24 cellular contexts compared by ENCODE assay signal in the genomic region with DNA sequence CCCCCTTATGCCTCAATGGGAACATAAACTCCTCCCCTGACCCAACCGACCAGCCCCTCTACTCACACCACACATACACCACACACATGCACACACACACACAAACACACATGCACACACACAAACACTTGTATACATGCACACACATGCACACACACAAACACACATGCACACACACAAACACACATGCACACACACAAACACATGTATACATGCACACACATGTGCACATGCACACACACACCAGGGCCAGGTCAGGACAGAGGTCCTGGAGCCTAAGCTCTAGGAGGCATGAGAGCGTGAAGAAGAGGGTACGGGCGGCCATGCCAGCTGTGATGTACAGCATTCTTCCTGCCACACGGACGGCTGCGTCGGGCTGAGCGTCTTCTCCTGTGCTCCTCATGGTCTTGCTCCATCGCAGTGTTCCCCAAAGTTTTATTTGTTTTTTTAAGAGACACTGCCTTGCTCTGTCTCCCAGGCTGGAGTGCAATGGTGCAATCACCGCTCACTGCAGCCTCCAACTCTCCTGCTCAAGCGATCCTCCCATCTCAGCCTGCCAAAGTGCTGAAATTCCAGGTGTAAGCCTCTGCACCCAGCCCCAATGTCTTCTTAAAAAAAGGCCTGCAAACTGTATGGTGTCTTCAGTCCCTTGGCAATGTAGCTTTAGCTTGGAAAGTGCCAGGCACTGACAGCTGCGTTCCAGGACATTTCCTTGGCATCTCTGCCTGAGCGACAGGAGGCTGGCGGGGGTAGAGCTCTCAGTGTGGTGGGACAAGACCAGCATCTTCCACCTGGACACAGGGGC. TPM values are rescaled to one million over a fixed set of nuclear protein-coding genes. Genes with fewer than 3 reads are reported as not detected.
DNase-seq lines count a peak whose midpoint lies in the region; ATAC-seq and TF ChIP-seq lines count a peak whose summit lies in the region.
"Had no signal": no experiment of that assay in that cellular context is flagged by ENCODE, and none has a peak within 500 bp of the region (broad histone marks: within the 10 kb centered on the region; RNA-seq: fewer than 3 reads in every experiment).

No MANE protein-coding gene starts in this region.

- no peak overlapping the region for H3K18ac ChIP-seq in trophoblast cell (ENCODE audit: low read length)

- H3K4me3 ChIP-seq in heart left ventricle (no peak overlapping the region), trophoblast cell (ENCODE audit: low read depth, low read length) (peak overlapping the region; percentile 25), aorta (ENCODE audit: low read length in 2 of 2) (no peak overlapping the region)
- H3K4me3 ChIP-seq: GM12878, HAP-1, left lung, SK-N-MC, transverse colon had no signal

- intact Hi-C loops in Right ventricle myocardium superior (cut with DNase I) (no loop called here), heart left ventricle (cut with DNase I) (no loop called here), aorta (cut with DNase I) (loop anchor here in 1 of 2 donors (5.0 kb wide), 1 partner anchor 36 kb away; no protein-coding TSS in a partner anchor)

- H4K12ac ChIP-seq in trophoblast cell (ENCODE audit: low read depth, low read length): no peak overlapping the region

- no peak overlapping the region for H3K4ac ChIP-seq in trophoblast cell (ENCODE audit: low read depth, low read length)

- H3K27me3 ChIP-seq in heart left ventricle (no peaks in the 10 kb centered on the region), trophoblast cell (ENCODE audit: insufficient read depth, low read length) (no peaks in the 10 kb centered on the region), aorta (ENCODE audit: control insufficient read depth in 1 of 2, insufficient read depth in 2 of 2, low read length in 1 of 2) (no peaks in the 10 kb centered on the region)
- H3K27me3 ChIP-seq: left lung, transverse colon had no signal

- H3K14ac ChIP-seq in trophoblast cell (ENCODE audit: low read length): no peak overlapping the region

- H3K27ac ChIP-seq in heart left ventricle: no peak overlapping the region
- H3K27ac ChIP-seq in trophoblast cell (ENCODE audit: low read depth, low read length): no peak overlapping the region
- no peak overlapping the region for H3K27ac ChIP-seq in aorta (ENCODE audit: low read depth in 1 of 2, low read length in 2 of 2)
- H3K27ac ChIP-seq: C4-2B, left lung, SK-N-MC, transverse colon, VCaP had no signal

- WGBS in heart left ventricle, 4 donors: 81 to 90% (median 87%) methylated on average over 12 to 15 of the region's 15 CpGs
- no CpG with 5 or more reads among the region's 15 CpGs for WGBS in trophoblast cell (ENCODE audit: extremely low coverage, insufficient coverage, insufficient read length)
- 89 to 91% methylated on average over 15 of the region's 15 CpGs for WGBS in aorta, 2 donors

- H4K91ac ChIP-seq in trophoblast cell (ENCODE audit: low read depth, low read length): no peak overlapping the region

- H4K8ac ChIP-seq in trophoblast cell (ENCODE audit: low read depth, low read length): no peak overlapping the region

- H3K36me3 ChIP-seq in heart left ventricle: no peaks in the 10 kb centered on the region
- no peaks in the 10 kb centered on the region for H3K36me3 ChIP-seq in trophoblast cell (ENCODE audit: control insufficient read depth in 1 of 2, insufficient read depth in 2 of 2, low read length in 2 of 2)
- no peaks in the 10 kb centered on the region for H3K36me3 ChIP-seq in aorta (ENCODE audit: control insufficient read depth in 1 of 2, insufficient read depth in 2 of 2, low read length in 1 of 2)
- H3K36me3 ChIP-seq: HAP-1, left lung, transverse colon had no signal

- no peaks in the 10 kb centered on the region for H3K79me1 ChIP-seq in trophoblast cell (ENCODE audit: low read length)

- no peak overlapping the region for H2AFZ ChIP-seq in trophoblast cell (ENCODE audit: insufficient read depth, low read length, poor library complexity)

- DNase-seq in Right ventricle myocardium superior (peak; percentile 38), heart left ventricle (no peak), cerebellar cortex (ENCODE audit: low spot score) (peak; percentile 84), trophoblast cell (no peak), aorta (peak; percentile 13 to 65), putamen (ENCODE audit: low spot score) (no peak), pons (ENCODE audit: low spot score) (no peak)
- DNase-seq: activated CD4-positive, alpha-beta T cell treated with anti-CD3 and anti-CD28 coated beads, Interleukin-2, amount 50 U/mL, for 1 hour; activated CD8-positive, alpha-beta memory T cell treated with anti-CD3 and anti-CD28 coated beads, Interleukin-2, amount 10 ng/mL, durations not matched to agents 7 days and 5 days; Calu3; naive B cell; NCI-H1048; NCI-H187 treated with DMSO at 0.1 percent for 48 hours; stimulated activated naive CD8-positive, alpha-beta T cell treated with anti-CD3 and anti-CD28 coated beads, Interleukin-15, amount 100 ng/mL, for 72 hours; transverse colon had no signal

- ATAC-seq in Right ventricle myocardium superior (ENCODE audit: poor library complexity) (no peak), heart left ventricle (no peak), aorta (ENCODE audit: low FRiP score) (no peak), HG02623 (IDR thresholded peaks at IDR 0.05; ENCODE audit: unreplicated experiment) (no peak)
- ATAC-seq: activated CD8-positive, alpha-beta memory T cell treated with anti-CD3 and anti-CD28 coated beads, Interleukin-2, amount 10 ng/mL, durations not matched to agents 7 days and 5 days; activated naive CD4-positive, alpha-beta T cell treated with anti-CD3 and anti-CD28 coated beads, Interleukin-2, amount 50 U/mL, for 72 hours; GM12878; left lung; right cardiac atrium; stimulated activated naive CD8-positive, alpha-beta T cell treated with anti-CD3 and anti-CD28 coated beads, Interleukin-15, amount 100 ng/mL, for 72 hours had no signal

- no peak overlapping the region for H2BK12ac ChIP-seq in trophoblast cell (ENCODE audit: low read length)

- H3K4me1 ChIP-seq in heart left ventricle: peaks cover 0 to 10% (median 0%) of the 10 kb centered on the region in 12 donors
- no peaks in the 10 kb centered on the region for H3K4me1 ChIP-seq in trophoblast cell (ENCODE audit: control insufficient read depth in 1 of 2, insufficient read depth in 2 of 2, low read length in 2 of 2)
- H3K4me1 ChIP-seq in aorta (ENCODE audit: control insufficient read depth in 1 of 2, insufficient read depth in 2 of 2, low read length in 2 of 2): no peaks in the 10 kb centered on the region
- H3K4me1 ChIP-seq: HAP-1 had no signal

- H3K4me2 ChIP-seq in trophoblast cell (ENCODE audit: low read length): no peak overlapping the region

- H2AK5ac ChIP-seq in trophoblast cell (ENCODE audit: low read length): no peak overlapping the region

- no peak overlapping the region for H3K9ac ChIP-seq in trophoblast cell (ENCODE audit: low read length)

- no peak overlapping the region for H3K23ac ChIP-seq in trophoblast cell (ENCODE audit: low read length)

- no peak for TF ChIP-seq CTCF in heart left ventricle (IDR thresholded peaks at IDR 0.05)

- no peak overlapping the region for H2BK5ac ChIP-seq in trophoblast cell (ENCODE audit: low read depth, low read length, poor library complexity)

- TF ChIP-seq POLR2A in heart left ventricle (IDR thresholded peaks at IDR 0.05): no peak

- H2BK120ac ChIP-seq in trophoblast cell (ENCODE audit: insufficient read depth, low read length, poor library complexity): no peak overlapping the region

- no peaks in the 10 kb centered on the region for H3K79me2 ChIP-seq in trophoblast cell (ENCODE audit: control insufficient read depth, insufficient read depth, low read length, poor library complexity)

- H3K9me3 ChIP-seq in heart left ventricle: no peaks in the 10 kb centered on the region
- no peaks in the 10 kb centered on the region for H3K9me3 ChIP-seq in trophoblast cell (ENCODE audit: insufficient read depth, low read depth, low read length)
- H3K9me3 ChIP-seq in aorta (ENCODE audit: control insufficient read depth, low read length): no peaks in the 10 kb centered on the region
- H3K9me3 ChIP-seq: HAP-1, left lung, transverse colon had no signal

RNA-seq across cellular contexts. Expression of a gene that starts 38.8 kb away (rescaled TPM):
- total RNA-seq in Right ventricle myocardium superior: 99.1 TPM
- 100 to 1,000 TPM in 6 of 9 donors, 10 to 100 TPM in 3; 78.1 to 179 (median 113) TPM for total RNA-seq in heart left ventricle
- 10 to 100 TPM; 38.6 to 60.1 TPM for polyA plus RNA-seq in heart left ventricle
- polyA plus RNA-seq in trophoblast cell (2013): 25.7 and 25.9 TPM in 2 replicates
- total RNA-seq in aorta: 100 to 1,000 TPM in 1 of 2 donors, 10 to 100 TPM in 1; 66.4 to 112 TPM
- 10 to 100 TPM; 37.7 to 43.4 TPM for polyA plus RNA-seq in aorta

Comparison
In these comparisons a context has a peak if more than half of its experiments do, and no peak if none do; other contexts are left out.
1. DNase-seq: peak in Right ventricle myocardium superior (single experiment), cerebellar cortex (single experiment) and aorta (2 of 2); none in heart left ventricle (0 of 5), trophoblast cell (0 of 2), putamen (single experiment) and pons (single experiment).